8 cellular contexts compared by ENCODE assay signal in genomic region chr3:196868297-196868661, GRCh38. TPM values are rescaled to one million over a fixed set of nuclear protein-coding genes. Genes with fewer than 3 reads are reported as not detected.
DNase-seq lines count a peak whose midpoint lies in the region; ATAC-seq, FAIRE-seq and TF ChIP-seq lines count a peak whose summit lies in the region.

No MANE protein-coding gene starts in this region.

- ATAC-seq in GM19438 (IDR thresholded peaks at IDR 0.05; ENCODE audit: low read depth, unreplicated experiment) = peak; percentile 20
- ATAC-seq in HG03460 (IDR thresholded peaks at IDR 0.05; ENCODE audit: unreplicated experiment) = peak; percentile 34

- peak overlapping the region; percentile 99 for H3K27ac Mint-ChIP-seq in T-helper 2 cell treated with Interferon-gamma antibody and Interleukin-4, amounts not matched to agents 5 μg/mL and 100 μg/mL, for 36 hours

- H4K20me1 ChIP-seq in DOHH2 (ENCODE audit: control insufficient read depth, insufficient read depth, low read depth, low read length) (peaks cover 17% of the 10 kb centered on the region), H1 (replicated peaks in 1 of 2; ENCODE audit: control insufficient read depth in 1 of 2, insufficient read depth in 2 of 2, low read length in 2 of 2) (peaks cover 0 to 15% of the 10 kb centered on the region in 2 experiments)

- no peaks in the 10 kb centered on the region for H3K27me3 ChIP-seq in DOHH2 (ENCODE audit: control insufficient read depth, low read length)
- no peaks in the 10 kb centered on the region for H3K27me3 ChIP-seq in H1 (replicated peaks in 1 of 4; ENCODE audit: control insufficient read depth in 3 of 4, extremely low read depth in 1 of 4, insufficient read depth in 3 of 4, low read length in 3 of 4)
- no peaks in the 10 kb centered on the region for H3K27me3 ChIP-seq in tibial artery

- no peak overlapping the region for H2BK5ac ChIP-seq in H1 (ENCODE audit: low read depth, low read length)

- H3K4me1 ChIP-seq in DOHH2 (ENCODE audit: control insufficient read depth, low read length) (peaks cover 20% of the 10 kb centered on the region), H1 (replicated peaks in 1 of 4; ENCODE audit: control insufficient read depth in 3 of 4, insufficient read depth in 4 of 4, low read length in 3 of 4) (peaks cover 0 to 4% (median 0%) of the 10 kb centered on the region in 4 experiments; a peak in 4 of 7 replicates), mesodermal cell (ENCODE audit: control insufficient read depth, insufficient read depth, low read length, poor library complexity, severe bottlenecking) (peaks cover 6% of the 10 kb centered on the region), tibial artery (peaks cover 0 to 39% (median 22%) of the 10 kb centered on the region in 4 donors)

- H2BK12ac ChIP-seq in H1 (ENCODE audit: low read depth, low read length) = no peak overlapping the region

- no peak overlapping the region for H2BK15ac ChIP-seq in H1 (ENCODE audit: low read length)

- H3K4me3 Mint-ChIP-seq in T-helper 2 cell treated with Interferon-gamma antibody and Interleukin-4, amounts not matched to agents 5 μg/mL and 100 μg/mL, for 36 hours = peak overlapping the region; percentile 99

- peaks cover under 1% of the 10 kb centered on the region for H3K9me3 Mint-ChIP-seq in T-helper 2 cell treated with Interferon-gamma antibody and Interleukin-4, amounts not matched to agents 5 μg/mL and 100 μg/mL, for 36 hours

- H3K27ac ChIP-seq in DOHH2 (ENCODE audit: low read depth, low read length) = peak overlapping the region; percentile 35
- H3K27ac ChIP-seq in H1 (ENCODE audit: low read depth, low read length) = 0 out of 2 replicates have a peak overlapping the region, but pooled peaks have one; percentile 67
- peak overlapping the region; percentile 89 for H3K27ac ChIP-seq in mesodermal cell (ENCODE audit: low read depth, low read length, severe bottlenecking)
- H3K27ac ChIP-seq in tibial artery = peak overlapping the region; percentile 88 to 95

- CTCF ChIA-PET in H1 (lab: Charles Lee; ENCODE audit: partially characterized antibody) = interaction anchor here (1.1 kb wide), 4 partner anchors 31 to 320 kb away, joined by 3 read pairs; partner anchors contain the start of gene MELTF

- H3K36me3 ChIP-seq in DOHH2 (ENCODE audit: control insufficient read depth, low read length) = peaks cover 13% of the 10 kb centered on the region
- no peaks in the 10 kb centered on the region; a peak in 1 of 8 replicates for H3K36me3 ChIP-seq in H1 (ENCODE audit: control insufficient read depth in 2 of 4, insufficient read depth in 4 of 4, low read length in 3 of 4)
- peaks cover 27% of the 10 kb centered on the region for H3K36me3 ChIP-seq in mesodermal cell (ENCODE audit: control insufficient read depth, insufficient read depth, low read length)
- peaks cover 0 to 7% (median 0%) of the 10 kb centered on the region in 3 donors for H3K36me3 ChIP-seq in tibial artery

- WGBS in H1 (ENCODE audit: extremely low coverage in 1 of 2, insufficient coverage in 1 of 2, insufficient read length in 1 of 2, insufficient replicate concordance in 2 of 2, low coverage in 1 of 2, low lambda C conversion rate in 2 of 2, missing lambda C conversion rate in 1 of 2), 2 experiments = 4% methylated on average over 26 of the region's 29 CpGs; no CpG with 5 or more reads in 1 of the 2 experiments
- 0 to 1% methylated on average over 21 to 23 of the region's 29 CpGs for WGBS in mesodermal cell (ENCODE audit: insufficient coverage in 2 of 2), 2 experiments

- no peak for FAIRE-seq in H1 (lab: Jason Lieb, UNC)

- no peak overlapping the region for H2BK20ac ChIP-seq in H1 (ENCODE audit: low read length)

- H3K27me3 Mint-ChIP-seq in T-helper 2 cell treated with Interferon-gamma antibody and Interleukin-4, amounts not matched to agents 5 μg/mL and 100 μg/mL, for 36 hours (ENCODE audit: low read depth) = no peaks in the 10 kb centered on the region

- no peak overlapping the region for H3K18ac ChIP-seq in H1 (ENCODE audit: extremely low read depth, low read length)

- H3K14ac ChIP-seq in H1 (ENCODE audit: insufficient read length) = no peak overlapping the region

- H3K4ac ChIP-seq in H1 (replicated peaks; ENCODE audit: insufficient read length, low read depth, low read length) = no peak overlapping the region

- H2BK120ac ChIP-seq in H1 (replicated peaks; ENCODE audit: low read depth, low read length) = no peak overlapping the region

- TF ChIP-seq CTCF in DOHH2 (IDR thresholded peaks at IDR 0.05; ENCODE audit: low read depth, low read length, poor library complexity, severe bottlenecking) (no peak), H1 (IDR thresholded peaks at IDR 0.05; ENCODE audit: control extremely low read depth in 1 of 3, insufficient read depth in 1 of 3, low read depth in 1 of 3, low read length in 3 of 3) (no peak), tibial artery (IDR thresholded peaks at IDR 0.05) (no peak)

- H3K9me2 ChIP-seq in DOHH2 (replicated peaks; ENCODE audit: control insufficient read depth, low read length) = no peaks in the 10 kb centered on the region

- H3K36me3 Mint-ChIP-seq in T-helper 2 cell treated with Interferon-gamma antibody and Interleukin-4, amounts not matched to agents 5 μg/mL and 100 μg/mL, for 36 hours (ENCODE audit: low read depth) = peaks cover 5% of the 10 kb centered on the region

- H3K4me3 ChIP-seq in DOHH2 (ENCODE audit: low read length) (peak overlapping the region; percentile 98), H1 (ENCODE audit: extremely low read depth in 1 of 4, insufficient read depth in 2 of 4, low read depth in 3 of 4, low read length in 4 of 4) (peak overlapping the region; percentile 57 to 90 (median 88)), mesodermal cell (ENCODE audit: extremely low read depth, insufficient read depth, low read length, poor library complexity, severe bottlenecking) (peak overlapping the region; percentile 90), tibial artery (peak overlapping the region; percentile 76 to 99)

- peak overlapping the region; percentile 97 for H4K8ac ChIP-seq in H1 (ENCODE audit: extremely low read depth, insufficient read depth, low read length)

- H3K9me3 ChIP-seq in DOHH2 (ENCODE audit: control insufficient read depth, insufficient read depth, low read length) = no peaks in the 10 kb centered on the region
- H3K9me3 ChIP-seq in H1 (ENCODE audit: insufficient read depth in 2 of 2, low read depth in 1 of 2, low read length in 1 of 2) = no peaks in the 10 kb centered on the region
- H3K9me3 ChIP-seq in mesodermal cell (ENCODE audit: control insufficient read depth, low read length) = no peaks in the 10 kb centered on the region
- H3K9me3 ChIP-seq in tibial artery = no peaks in the 10 kb centered on the region

- peak overlapping the region; percentile 69 for H3K56ac ChIP-seq in H1 (replicated peaks; ENCODE audit: insufficient read length, low read depth, low read length)

- no peak for TF ChIP-seq EP300 in H1 (IDR thresholded peaks at IDR 0.05; ENCODE audit: borderline replicate concordance in 1 of 2, low read depth in 2 of 2, low read length in 2 of 2)

- H4K5ac ChIP-seq in H1 (ENCODE audit: insufficient read length, low read depth, low read length) = no peak overlapping the region

- H3K23ac ChIP-seq in H1 (ENCODE audit: insufficient read length) = no peak overlapping the region

- H3K23me2 ChIP-seq in H1 (ENCODE audit: low read depth, low read length) = peaks cover 9% of the 10 kb centered on the region; the same call in 1 of the 2 replicates

- DNase-seq in T-helper 2 cell treated with Interferon-gamma antibody and Interleukin-4, amounts not matched to agents 5 μg/mL and 100 μg/mL, for 36 hours (ENCODE audit: low spot score) = peak; percentile 24
- DNase-seq in H1 (ENCODE audit: low read depth in 1 of 2, low spot score in 2 of 2) = no peak
- no peak for DNase-seq in tibial artery
- DNase-seq in occipital lobe (lab: John Stamatoyannopoulos, UW) = no peak

- no peak for TF ChIP-seq POLR2A in H1 (IDR thresholded peaks at IDR 0.05; ENCODE audit: control extremely low read depth in 1 of 2, low read depth in 2 of 2, low read length in 2 of 2)

- no peak overlapping the region for H2AK5ac ChIP-seq in H1 (ENCODE audit: low read depth, low read length)

- peaks cover 3% of the 10 kb centered on the region; the same call in 1 of the 2 replicates for H3K79me1 ChIP-seq in H1 (ENCODE audit: low read depth, low read length)

- peak overlapping the region; percentile 68 to 97 (median 79); a peak in 6 of 7 replicates for H3K9ac ChIP-seq in H1 (replicated peaks in 1 of 4; ENCODE audit: extremely low read depth in 1 of 4, low read depth in 3 of 4, low read length in 3 of 4)

- intact Hi-C loops in tibial artery (cut with DNase I; ENCODE audit: low total_unique reads) = loop anchor here (5.0 kb wide), 1 partner anchor 74 kb away; the partner anchor contains the start of gene NCBP2

- H3K4me2 ChIP-seq in DOHH2 (ENCODE audit: low read length) (peak overlapping the region; percentile 89), H1 (ENCODE audit: insufficient read depth in 1 of 2, low read depth in 2 of 2, low read length in 2 of 2) (peak overlapping the region; percentile 65 to 92)

- H2AFZ ChIP-seq in H1 (ENCODE audit: low read length) = no peak overlapping the region

- TF ChIP-seq RAD21 in H1 (IDR thresholded peaks at IDR 0.05 in 1 of 2, conservative IDR thresholded peaks at IDR 0.05 in 1 of 2; ENCODE audit: low read depth in 2 of 2, low read length in 2 of 2) = no peak

- peaks cover 23% of the 10 kb centered on the region for H3K4me1 Mint-ChIP-seq in T-helper 2 cell treated with Interferon-gamma antibody and Interleukin-4, amounts not matched to agents 5 μg/mL and 100 μg/mL, for 36 hours (ENCODE audit: low read depth)

- peaks cover 55% of the 10 kb centered on the region for H3K79me2 ChIP-seq in DOHH2 (ENCODE audit: control insufficient read depth, low read length)
- peaks cover 8 to 48% of the 10 kb centered on the region in 2 experiments for H3K79me2 ChIP-seq in H1 (ENCODE audit: control insufficient read depth in 1 of 2, insufficient read depth in 2 of 2, low read length in 2 of 2)

- no peak overlapping the region for H4K91ac ChIP-seq in H1 (replicated peaks; ENCODE audit: insufficient read length, low read length)

- H3F3A ChIP-seq in DOHH2 (ENCODE audit: control insufficient read depth, insufficient read depth) = no peaks in the 10 kb centered on the region

- POLR2A ChIA-PET in H1 (lab: Charles Lee; ENCODE audit: partially characterized antibody) = interaction anchor here (0.6 to 2.9 kb wide), 13 partner anchors 9 to 236 kb away, joined by 3 to 11 read pairs (median 4); partner anchors contain the start of genes NCBP2 and PAK2

RNA-seq across cellular contexts. Expression of gene SENP5, which starts 0.6 kb away (rescaled TPM):
- total RNA-seq in H1 (2021; fragmentation: NEBNext Ultra II Directional; extraction: Animal tissue kit (Norgen Biotek cat#: 25700)) = 27.3 TPM in 2 replicates
- polyA plus RNA-seq in H1 (2011; rRNA removed) = 4.8 and 6.7 TPM in 2 replicates
- polyA plus RNA-seq in H1 (2011; cell fraction: cytosol; rRNA removed) = 7.0 TPM
- 11.4 TPM for polyA plus RNA-seq in H1 (2011; cell fraction: nucleus; rRNA removed)
- 10.4 to 15.0 TPM (median 12.8 TPM) in 4 replicates for polyA plus RNA-seq in H1 (2012, experiment 1 of 2)
- polyA plus RNA-seq in H1 (2012, experiment 2 of 2) = 0.72 TPM
- 17.2 TPM for polyA plus RNA-seq in H1 (2013, experiment 1 of 2)
- 18.7 TPM for polyA plus RNA-seq in H1 (2013, experiment 2 of 2)
- 77.6 and 92.7 TPM in 2 replicates for polyA minus RNA-seq in H1 (2011; rRNA and poly(A)+ RNA removed)
- polyA minus RNA-seq in H1 (2011; cell fraction: cytosol; rRNA and poly(A)+ RNA removed) = 23.9 TPM
- polyA minus RNA-seq in H1 (2011; cell fraction: nucleus; rRNA and poly(A)+ RNA removed) = 57.7 TPM
- polyA plus RNA-seq in mesodermal cell (2013, experiment 1 of 2) = 24.8 TPM
- 20.1 TPM for polyA plus RNA-seq in mesodermal cell (2013, experiment 2 of 2)
- 86.3 TPM for total RNA-seq in occipital lobe

Comparison
In these comparisons a context has a peak if more than half of its experiments do, and no peak if none do; other contexts are left out.
1. H3K27ac ChIP-seq: peak in every context shown above with its lines; median percentile 92 in tibial artery; 89 in mesodermal cell; 67 in H1; 35 in DOHH2.